Comparison of ENCODE assay signal across 23 cellular contexts in the genomic region with DNA sequence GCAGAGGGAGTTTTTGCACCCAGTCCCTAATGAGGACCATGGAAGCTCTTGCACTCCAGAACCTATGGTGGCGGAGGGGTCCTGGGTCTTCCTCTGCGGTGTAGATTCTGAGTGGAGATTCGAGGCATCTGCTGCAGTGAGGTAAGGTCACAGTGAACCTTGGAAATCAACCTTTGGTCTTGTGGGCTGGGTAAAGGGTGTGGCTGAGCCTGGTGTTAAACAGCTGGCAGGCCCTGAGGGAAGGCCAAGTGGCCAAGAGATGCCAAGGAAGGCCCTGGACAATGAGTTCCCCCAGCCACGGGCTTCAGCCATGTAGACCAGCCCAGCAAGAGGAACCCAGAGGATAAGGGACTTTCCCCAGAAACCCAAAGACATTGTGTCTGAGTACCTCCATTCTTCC.
"Had no signal": no experiment of that assay in that cellular context is flagged by ENCODE, and none has a peak within 500 bp of the region (broad histone marks: within the 10 kb centered on the region; RNA-seq: fewer than 3 reads in every experiment).

No MANE protein-coding gene starts in this region.

- H3K27ac ChIP-seq: left ventricle myocardium inferior, pancreas, prostate gland, skin epidermis, spleen, suprapubic skin, tibial nerve, upper lobe of left lung, vagina had no signal

- H3K4me3 Mint-ChIP-seq: mesothelial cell of epicardium; naive thymus-derived CD4-positive, alpha-beta T cell; natural killer cell treated with Interleukin-12 subunit alpha and Interleukin-12 subunit beta and Interleukin-15 and Interleukin-18, amount 100 ng/mL, for 72 hours; stimulated activated effector memory CD8-positive, alpha-beta T cell treated with anti-CD3 and anti-CD28 coated beads, Interleukin-12 subunit alpha, Interleukin-12 subunit beta, amount 100 ng/mL, for 72 hours; stimulated activated naive CD8-positive, alpha-beta T cell treated with anti-CD3 and anti-CD28 coated beads, Interleukin-15, Interleukin-2, amounts not matched to agents 100 ng/mL and 50 ng/mL, for 24 hours had no signal

- H3K9me3 ChIP-seq: left ventricle myocardium inferior, pancreas, prostate gland, spleen, suprapubic skin, tibial nerve, upper lobe of left lung, vagina had no signal

- H3K9me3 Mint-ChIP-seq: mesothelial cell of epicardium; naive thymus-derived CD4-positive, alpha-beta T cell; natural killer cell treated with Interleukin-12 subunit alpha and Interleukin-12 subunit beta and Interleukin-15 and Interleukin-18, amount 100 ng/mL, for 72 hours; stimulated activated effector memory CD8-positive, alpha-beta T cell treated with anti-CD3 and anti-CD28 coated beads, Interleukin-12 subunit alpha, Interleukin-12 subunit beta, amount 100 ng/mL, for 72 hours; stimulated activated naive CD8-positive, alpha-beta T cell treated with anti-CD3 and anti-CD28 coated beads, Interleukin-15, Interleukin-2, amounts not matched to agents 100 ng/mL and 50 ng/mL, for 24 hours had no signal

- H3K4me3 ChIP-seq: left ventricle myocardium inferior, lung, pancreas, prostate gland, skin epidermis, spleen, suprapubic skin, tibial nerve, upper lobe of left lung, vagina had no signal

- H3K36me3 ChIP-seq: left ventricle myocardium inferior, pancreas, prostate gland, spleen, suprapubic skin, tibial nerve, upper lobe of left lung, vagina had no signal

- ATAC-seq: left cardiac atrium; naive thymus-derived CD4-positive, alpha-beta T cell; natural killer cell treated with Interleukin-12 subunit alpha and Interleukin-12 subunit beta and Interleukin-15 and Interleukin-18, amount 100 ng/mL, for 72 hours; pancreas; sciatic nerve; stimulated activated effector memory CD8-positive, alpha-beta T cell treated with anti-CD3 and anti-CD28 coated beads, Interleukin-12 subunit alpha, Interleukin-12 subunit beta, amount 100 ng/mL, for 72 hours had no signal

- DNase-seq: left cardiac atrium; left ventricle myocardium inferior; naive thymus-derived CD4-positive, alpha-beta T cell; pancreas; posterior cingulate gyrus; retina; right cardiac atrium; spleen; stimulated activated CD4-positive, alpha-beta T cell treated with anti-CD3 and anti-CD28 coated beads, Interleukin-4, amount 100 ng/mL, for 24 hours; stimulated activated naive CD4-positive, alpha-beta T cell; upper lobe of left lung had no signal

- H3K4me1 Mint-ChIP-seq: stimulated activated effector memory CD8-positive, alpha-beta T cell treated with anti-CD3 and anti-CD28 coated beads, Interleukin-12 subunit alpha, Interleukin-12 subunit beta, amount 100 ng/mL, for 72 hours had no signal

- H3K36me3 Mint-ChIP-seq: mesothelial cell of epicardium; naive thymus-derived CD4-positive, alpha-beta T cell; natural killer cell treated with Interleukin-12 subunit alpha and Interleukin-12 subunit beta and Interleukin-15 and Interleukin-18, amount 100 ng/mL, for 72 hours; stimulated activated effector memory CD8-positive, alpha-beta T cell treated with anti-CD3 and anti-CD28 coated beads, Interleukin-12 subunit alpha, Interleukin-12 subunit beta, amount 100 ng/mL, for 72 hours had no signal

- FAIRE-seq: keratinocyte, pancreas had no signal

- H3K27ac Mint-ChIP-seq: mesothelial cell of epicardium; naive thymus-derived CD4-positive, alpha-beta T cell; natural killer cell treated with Interleukin-12 subunit alpha and Interleukin-12 subunit beta and Interleukin-15 and Interleukin-18, amount 100 ng/mL, for 72 hours; stimulated activated effector memory CD8-positive, alpha-beta T cell treated with anti-CD3 and anti-CD28 coated beads, Interleukin-12 subunit alpha, Interleukin-12 subunit beta, amount 100 ng/mL, for 72 hours; stimulated activated naive CD8-positive, alpha-beta T cell treated with anti-CD3 and anti-CD28 coated beads, Interleukin-15, Interleukin-2, amounts not matched to agents 100 ng/mL and 50 ng/mL, for 24 hours had no signal

- H3K27me3 ChIP-seq: upper lobe of left lung, vagina had no signal

- H3K4me1 ChIP-seq: left ventricle myocardium inferior, pancreas, prostate gland, spleen, suprapubic skin, upper lobe of left lung, vagina had no signal
